Comparison of ENCODE assay signal across 8 cellular contexts in the genomic region with DNA sequence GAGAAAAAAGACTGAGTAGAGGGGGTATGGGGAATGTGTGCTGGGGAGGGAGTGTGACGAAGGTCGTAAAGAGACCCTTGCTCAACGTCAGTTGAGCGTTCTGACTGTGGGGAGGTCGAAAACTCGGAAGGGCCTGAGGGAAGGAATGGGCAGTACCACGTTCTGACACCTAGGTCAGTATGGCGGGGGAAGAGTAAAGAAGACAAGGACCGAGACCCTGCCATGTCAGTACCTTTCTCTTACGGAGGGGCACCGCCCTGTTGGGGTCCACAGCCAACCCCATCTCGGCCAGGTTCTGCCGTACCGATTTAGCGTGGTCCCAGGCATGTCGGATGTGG. TPM values are rescaled to one million over a fixed set of nuclear protein-coding genes. Genes with fewer than 3 reads are reported as not detected.
A peak's percentile ranks its signal among the peaks of the same experiment; 100 is the strongest.
DNase-seq lines count a peak whose midpoint lies in the region; ATAC-seq and TF ChIP-seq lines count a peak whose summit lies in the region.

No MANE protein-coding gene starts in this region.

- TF ChIP-seq CTCF in BE2C (IDR thresholded peaks at IDR 0.05; ENCODE audit: low read depth, low read length) (no peak), HFFc6 (IDR thresholded peaks at IDR 0.05) (no peak), smooth muscle cell (IDR thresholded peaks at IDR 0.05; ENCODE audit: borderline replicate concordance, insufficient read depth, poor library complexity, severe bottlenecking) (no peak)

- H4K20me1 ChIP-seq in smooth muscle cell (ENCODE audit: low read depth) = no peaks in the 10 kb centered on the region

- H3K9me3 ChIP-seq in BE2C (no peaks in the 10 kb centered on the region), iPS DF 6.9 (ENCODE audit: control insufficient read depth, insufficient read depth, low read length) (no peaks in the 10 kb centered on the region), smooth muscle cell (replicated peaks; ENCODE audit: low read depth) (no peaks in the 10 kb centered on the region)

- H2AFZ ChIP-seq in smooth muscle cell (ENCODE audit: low read depth) = no peak overlapping the region

- peaks cover 46% of the 10 kb centered on the region for H3K36me3 Mint-ChIP-seq in HFFc6 (ENCODE audit: low read depth)
- peaks cover 8 to 39% of the 10 kb centered on the region in 2 donors for H3K36me3 Mint-ChIP-seq in activated T-cell treated with anti-CD3 and anti-CD28 coated beads, Interleukin-2, amount 50 U/mL, for 72 hours (ENCODE audit: insufficient read depth in 2 of 2)

- H3K27ac Mint-ChIP-seq in HFFc6 = peak overlapping the region; percentile 98
- H3K27ac Mint-ChIP-seq in activated T-cell treated with anti-CD3 and anti-CD28 coated beads, Interleukin-2, amount 50 U/mL, for 72 hours = peak overlapping the region; percentile 99

- H3K4me3 ChIP-seq in BE2C (ENCODE audit: low read depth, low read length) (peak overlapping the region; percentile 100), iPS DF 6.9 (ENCODE audit: low read length) (peak overlapping the region; percentile 62), smooth muscle cell (peak overlapping the region; percentile 64)

- H3K27me3 ChIP-seq in BE2C (no peaks in the 10 kb centered on the region), iPS DF 6.9 (ENCODE audit: control insufficient read depth, insufficient read depth, low read length) (no peaks in the 10 kb centered on the region), smooth muscle cell (ENCODE audit: low read depth) (no peaks in the 10 kb centered on the region)

- H3K79me2 ChIP-seq in smooth muscle cell (ENCODE audit: low read depth) = peaks cover 29% of the 10 kb centered on the region

- H3K4me2 ChIP-seq in smooth muscle cell = peak overlapping the region; percentile 99

- peak overlapping the region; percentile 78 for H3K9ac ChIP-seq in smooth muscle cell (ENCODE audit: low read depth)

- H3K4me1 ChIP-seq in BE2C (no peaks in the 10 kb centered on the region), iPS DF 6.9 (ENCODE audit: control insufficient read depth, insufficient read depth, low read length) (no peaks in the 10 kb centered on the region), smooth muscle cell (ENCODE audit: low read depth) (peaks cover 14% of the 10 kb centered on the region)

- peaks cover 29% of the 10 kb centered on the region for H3K4me1 Mint-ChIP-seq in HFFc6 (ENCODE audit: low read depth)
- peaks cover 35% of the 10 kb centered on the region for H3K4me1 Mint-ChIP-seq in activated T-cell treated with anti-CD3 and anti-CD28 coated beads, Interleukin-2, amount 50 U/mL, for 72 hours (ENCODE audit: low read depth)

- peaks cover 5% of the 10 kb centered on the region for H3K27me3 Mint-ChIP-seq in HFFc6 (ENCODE audit: insufficient read depth)
- H3K27me3 Mint-ChIP-seq in activated T-cell treated with anti-CD3 and anti-CD28 coated beads, Interleukin-2, amount 50 U/mL, for 72 hours (ENCODE audit: low read depth) = no peaks in the 10 kb centered on the region

- no CpG with 5 or more reads among the region's 16 CpGs for WGBS in iPS DF 6.9 (ENCODE audit: insufficient coverage, insufficient read length)
- WGBS in smooth muscle cell (ENCODE audit: low lambda C conversion rate) = 2% methylated on average over 16 of the region's 16 CpGs

- H3F3A ChIP-seq in smooth muscle cell (ENCODE audit: low read depth) = no peaks in the 10 kb centered on the region

- H3K4me3 Mint-ChIP-seq in HFFc6 = peak overlapping the region; percentile 97
- H3K4me3 Mint-ChIP-seq in activated T-cell treated with anti-CD3 and anti-CD28 coated beads, Interleukin-2, amount 50 U/mL, for 72 hours = peak overlapping the region; percentile 97 to 100

- no peak for ATAC-seq in activated T-cell treated with anti-CD3 and anti-CD28 coated beads, Interleukin-2, amount 50 U/mL, for 72 hours (replicated peaks in 1 of 2)
- ATAC-seq in HG02763 (IDR thresholded peaks at IDR 0.05; ENCODE audit: unreplicated experiment) = no peak

- H3K27ac ChIP-seq in iPS DF 6.9 (ENCODE audit: low read length) (no peak overlapping the region), smooth muscle cell (ENCODE audit: low read depth) (peak overlapping the region; percentile 22)

- no peaks in the 10 kb centered on the region for H3K9me3 Mint-ChIP-seq in HFFc6
- H3K9me3 Mint-ChIP-seq in activated T-cell treated with anti-CD3 and anti-CD28 coated beads, Interleukin-2, amount 50 U/mL, for 72 hours = no peaks in the 10 kb centered on the region

- DNase-seq in BE2C (peak; percentile 38), HFFc6 (peak; percentile 34), iPS DF 6.9 (ENCODE audit: low read depth, low spot score) (no peak), smooth muscle cell (lab: John Stamatoyannopoulos, UW; ENCODE audit: unreplicated experiment) (no peak), epidermal melanocyte (ENCODE audit: insufficient read length, low spot score) (no peak), NCI-H446 treated with DMSO at 0.1 percent for 48 hours (lab: John Stamatoyannopoulos, UW) (no peak)
- DNase-seq in activated T-cell treated with anti-CD3 and anti-CD28 coated beads, Interleukin-2, amount 50 U/mL, for 72 hours = no peak

- peaks cover 70% of the 10 kb centered on the region for H3K36me3 ChIP-seq in BE2C
- peaks cover 23% of the 10 kb centered on the region for H3K36me3 ChIP-seq in iPS DF 6.9 (ENCODE audit: control insufficient read depth, insufficient read depth, low read length)
- peaks cover 7% of the 10 kb centered on the region for H3K36me3 ChIP-seq in smooth muscle cell (ENCODE audit: low read depth)

RNA-seq across cellular contexts. Expression of a gene that starts 0.4 kb away (rescaled TPM):
- polyA plus RNA-seq in BE2C (2012; ENCODE audit: insufficient read depth, insufficient read length, low read depth) = 206 TPM
- total RNA-seq in HFFc6 (2021; fragmentation: NEBNext Ultra II Directional; extraction: Animal tissue kit (Norgen Biotek cat#: 25700)) = 10 to 100 TPM; 27.8 to 48.7 (median 33.2) TPM
- 10 to 100 TPM; 41.8 to 42.3 TPM for total RNA-seq in activated T-cell treated with anti-CD3 and anti-CD28 coated beads, Interleukin-2, amount 50 U/mL, for 72 hours
- 10.7 and 17.2 TPM in 2 replicates for total RNA-seq in smooth muscle cell
- 27.9 and 52.4 TPM in 2 replicates for polyA plus RNA-seq in smooth muscle cell

RNA-seq across cellular contexts. Expression of a gene that starts 0.6 kb away (rescaled TPM):
- 243 TPM for polyA plus RNA-seq in BE2C (2012; ENCODE audit: insufficient read depth, insufficient read length, low read depth)
- total RNA-seq in HFFc6 (2021; fragmentation: NEBNext Ultra II Directional; extraction: Animal tissue kit (Norgen Biotek cat#: 25700)) = 100 to 1,000 TPM in 4 of 6 experiments, 10 to 100 TPM in 2; 90.4 to 109 (median 105) TPM
- 100 to 1,000 TPM; 109 to 135 TPM for total RNA-seq in activated T-cell treated with anti-CD3 and anti-CD28 coated beads, Interleukin-2, amount 50 U/mL, for 72 hours
- total RNA-seq in smooth muscle cell = 94.5 and 108 TPM in 2 replicates
- polyA plus RNA-seq in smooth muscle cell = 135 and 140 TPM in 2 replicates

RNA-seq across cellular contexts. Expression of a gene that starts 22.7 kb away (rescaled TPM):
- polyA plus RNA-seq in BE2C (2012; ENCODE audit: insufficient read depth, insufficient read length, low read depth) = 10.4 TPM
- total RNA-seq in HFFc6 (2021; fragmentation: NEBNext Ultra II Directional; extraction: Animal tissue kit (Norgen Biotek cat#: 25700)) = 1 to 10 TPM; 6.6 to 8.9 (median 8.0) TPM
- 10 to 100 TPM in 1 of 2 donors, 1 to 10 TPM in 1; 7.5 to 14.0 TPM for total RNA-seq in activated T-cell treated with anti-CD3 and anti-CD28 coated beads, Interleukin-2, amount 50 U/mL, for 72 hours
- total RNA-seq in smooth muscle cell = 9.5 and 10.7 TPM in 2 replicates
- 5.4 and 5.6 TPM in 2 replicates for polyA plus RNA-seq in smooth muscle cell

RNA-seq across cellular contexts. Expression of a gene that starts 26.4 kb away (rescaled TPM):
- polyA plus RNA-seq in BE2C (2012; ENCODE audit: insufficient read depth, insufficient read length, low read depth) = 88.9 TPM
- total RNA-seq in HFFc6 (2021; fragmentation: NEBNext Ultra II Directional; extraction: Animal tissue kit (Norgen Biotek cat#: 25700)) = 100 to 1,000 TPM in 3 of 6 experiments, 10 to 100 TPM in 3; 82.4 to 111 (median 95.6) TPM
- 10 to 100 TPM; 56.7 to 59.0 TPM for total RNA-seq in activated T-cell treated with anti-CD3 and anti-CD28 coated beads, Interleukin-2, amount 50 U/mL, for 72 hours
- 71.6 and 84.2 TPM in 2 replicates for total RNA-seq in smooth muscle cell
- 74.6 and 80.3 TPM in 2 replicates for polyA plus RNA-seq in smooth muscle cell

RNA-seq across cellular contexts. Expression of a gene that starts 28.4 kb away (rescaled TPM):
- 264 TPM for polyA plus RNA-seq in BE2C (2012; ENCODE audit: insufficient read depth, insufficient read length, low read depth)
- 100 to 1,000 TPM; 178 to 226 (median 202) TPM for total RNA-seq in HFFc6 (2021; fragmentation: NEBNext Ultra II Directional; extraction: Animal tissue kit (Norgen Biotek cat#: 25700))
- 10 to 100 TPM; 38.1 to 41.9 TPM for total RNA-seq in activated T-cell treated with anti-CD3 and anti-CD28 coated beads, Interleukin-2, amount 50 U/mL, for 72 hours
- 107 and 111 TPM in 2 replicates for total RNA-seq in smooth muscle cell
- 125 and 277 TPM in 2 replicates for polyA plus RNA-seq in smooth muscle cell

Comparison
In these comparisons a context has a peak if more than half of its experiments do, and no peak if none do; other contexts are left out.
1. DNase-seq: peak in BE2C (single experiment) and HFFc6 (single experiment); none in activated T-cell treated with anti-CD3 and anti-CD28 coated beads, Interleukin-2, amount 50 U/mL, for 72 hours (0 of 2), iPS DF 6.9 (single experiment), smooth muscle cell (single experiment), epidermal melanocyte (single experiment) and NCI-H446 treated with DMSO at 0.1 percent for 48 hours (single experiment).
2. Peak in every context shown above with its lines, with median percentiles within 50 percentile points of each other: H3K4me3 ChIP-seq.